Comparison of ENCODE assay signal across 1 cellular context in genomic region chr16:10618710-10619209, GRCh38.
TF ChIP-seq lines count a peak whose summit lies in the region.

No MANE protein-coding gene starts in this region.

TF ChIP-seq in H1, 55 proteins besides CTCF, POLR2A, EP300 and RAD21:
- TF ChIP-seq CTBP2 (IDR thresholded peaks at IDR 0.05; ENCODE audit: borderline replicate concordance, insufficient read depth, insufficient read length, low read length) (no peak), ZNF274 (IDR thresholded peaks at IDR 0.05; ENCODE audit: borderline replicate concordance, extremely low read depth, low read length) (no peak), NRF1 (IDR thresholded peaks at IDR 0.05; ENCODE audit: low read depth, low read length) (no peak), SAP30 (IDR thresholded peaks at IDR 0.05; ENCODE audit: insufficient read depth, insufficient replicate concordance, low read length) (peak; percentile 9), ATF3 (IDR thresholded peaks at IDR 0.05; ENCODE audit: insufficient read depth, low read depth, low read length) (no peak)
